ENCODE assay signal across 8 cellular contexts in genomic region chr12:52358575-52359350, GRCh38. TPM values are rescaled to one million over a fixed set of nuclear protein-coding genes. Genes with fewer than 3 reads are reported as not detected.
DNase-seq lines count a peak whose midpoint lies in the region; ATAC-seq, FAIRE-seq and TF ChIP-seq lines count a peak whose summit lies in the region.

No MANE protein-coding gene starts in this region.

- H3K4me1 ChIP-seq in GM12878 (ENCODE audit: control insufficient read depth, insufficient read depth, low read length) (peaks cover 12% of the 10 kb centered on the region), HepG2 (ENCODE audit: insufficient read depth, low read length) (peaks cover 5% of the 10 kb centered on the region; the same call in 1 of the 2 replicates)

- no peak for TF ChIP-seq EP300 in GM12878 (IDR thresholded peaks at IDR 0.05; ENCODE audit: borderline replicate concordance in 1 of 2, control insufficient read depth in 1 of 2, low read depth in 2 of 2, low read length in 2 of 2)
- no peak for TF ChIP-seq EP300 in HepG2 (IDR thresholded peaks at IDR 0.05; ENCODE audit: low read depth in 2 of 2, low read length in 2 of 2)
- TF ChIP-seq EP300 in HepG2 (CRISPR knock-in tag; IDR thresholded peaks at IDR 0.05; ENCODE audit: borderline replicate concordance), result no peak

- DNase-seq in GM12878 (ENCODE audit: low read depth, low spot score), result peak; percentile 34
- no peak for DNase-seq in RCC 7860 (ENCODE audit: low spot score)
- no peak for DNase-seq in DMS153 treated with DMSO at 0.1 percent for 48 hours (lab: John Stamatoyannopoulos, UW; ENCODE audit: unreplicated experiment)
- DNase-seq in HepG2 (ENCODE audit: low spot score), result no peak
- DNase-seq in NCI-H748 treated with DMSO at 0.1 percent for 48 hours (lab: John Stamatoyannopoulos, UW), result no peak

- RAD21 ChIA-PET in GM12878 (lab: Charles Lee; ENCODE audit: unreplicated experiment), result no interaction called here

- H3K27ac ChIP-seq in GM12878 (ENCODE audit: control insufficient read depth, insufficient read depth) (no peak overlapping the region), HepG2 (ENCODE audit: extremely low read length, insufficient read depth, low read length) (no peak overlapping the region)

- 4% methylated on average over 5 of the region's 5 CpGs for WGBS in GM12878 (ENCODE audit: insufficient coverage, insufficient replicate concordance, low lambda C conversion rate, missing lambda C conversion rate)
- WGBS in HepG2 (ENCODE audit: low lambda C conversion rate), result 6% methylated on average over 3 of the region's 5 CpGs

- H3K4me2 ChIP-seq in GM12878 (ENCODE audit: control insufficient read depth, insufficient read depth) (peak overlapping the region; percentile 12), HepG2 (ENCODE audit: low read depth, low read length) (no peak overlapping the region)

- TF ChIP-seq POLR2A in GM12878 (IDR thresholded peaks at IDR 0.05; ENCODE audit: low read depth, low read length), result no peak
- TF ChIP-seq POLR2A in HepG2 (IDR thresholded peaks at IDR 0.05; ENCODE audit: insufficient read depth in 1 of 2, low read depth in 2 of 2, low read length in 2 of 2), result no peak

- H3K4me3 ChIP-seq in GM12878, result no peak overlapping the region
- no peak overlapping the region for H3K4me3 ChIP-seq in HepG2 (replicated peaks in 1 of 3; ENCODE audit: insufficient read depth in 1 of 3, low read depth in 2 of 3, low read length in 3 of 3)

- in situ Hi-C loops in GM12878 (cut with MboI), result no loop called here
- in situ Hi-C loops in HepG2 (cut with HindIII; ENCODE audit: extremely low pct_ligation_motif_present, low pct_unique_long_range_greater_than_20kb), result no loop called here

- SMC1A ChIA-PET in GM12878 (lab: Charles Lee; ENCODE audit: uncharacterized antibody, unreplicated experiment), result interaction anchor here (1.3 kb wide), 1 partner anchor 15 kb away, joined by 3 read pairs; no protein-coding TSS in a partner anchor

- H3K9ac ChIP-seq in GM12878 (ENCODE audit: control insufficient read depth, insufficient read depth, low read length), result no peak overlapping the region
- H3K9ac ChIP-seq in HepG2 (ENCODE audit: insufficient read depth, low read depth, low read length), result no peak overlapping the region

- peak; percentile 100 for ATAC-seq in GM19438 (IDR thresholded peaks at IDR 0.05; ENCODE audit: low read depth, unreplicated experiment)
- peak; percentile 89 for ATAC-seq in HG03280 (IDR thresholded peaks at IDR 0.05; ENCODE audit: unreplicated experiment)
- ATAC-seq in GM12878, result peak; percentile 97
- no peak for ATAC-seq in HepG2

- no peak overlapping the region; the same call in 1 of the 2 replicates for H2AFZ ChIP-seq in GM12878 (ENCODE audit: control insufficient read depth, low read depth, low read length)
- H2AFZ ChIP-seq in HepG2 (ENCODE audit: low read length), result no peak overlapping the region

- FAIRE-seq in GM12878 (lab: Jason Lieb, UNC) (peak; percentile 90), RCC 7860 (lab: Jason Lieb, UNC) (no peak), HepG2 (lab: Jason Lieb, UNC) (no peak)

- H3K9me3 ChIP-seq in GM12878 (replicated peaks; ENCODE audit: control insufficient read depth, insufficient read depth, low read length), result no peaks in the 10 kb centered on the region
- no peaks in the 10 kb centered on the region for H3K9me3 ChIP-seq in HepG2 (ENCODE audit: low read length)

- H3K27me3 ChIP-seq in GM12878 (replicated peaks in 1 of 2; ENCODE audit: control insufficient read depth in 2 of 2, insufficient read depth in 2 of 2, low read length in 1 of 2) (0 out of 4 replicates have a peak, but pooled peaks cover 0 to 3% of the 10 kb centered on the region in 2 experiments), HepG2 (ENCODE audit: control insufficient read depth in 1 of 2, insufficient read depth in 2 of 2, low read length in 2 of 2) (0 out of 5 replicates have a peak, but pooled peaks cover 0 to 5% of the 10 kb centered on the region in 2 experiments)

- intact Hi-C loops in GM12878 (cut with micrococcal nuclease; ENCODE audit: unreplicated experiment) (no loop called here), HepG2 (cut with micrococcal nuclease; ENCODE audit: unreplicated experiment) (no loop called here)

- H3K79me2 ChIP-seq in GM12878 (ENCODE audit: control insufficient read depth, insufficient read depth, low read length) (no peaks in the 10 kb centered on the region), HepG2 (ENCODE audit: insufficient read depth, low read length) (no peaks in the 10 kb centered on the region)

- H4K20me1 ChIP-seq in GM12878 (ENCODE audit: control insufficient read depth, insufficient read depth), result no peaks in the 10 kb centered on the region; the same call in 1 of the 2 replicates
- no peaks in the 10 kb centered on the region for H4K20me1 ChIP-seq in HepG2 (ENCODE audit: insufficient read depth, low read length)

- peak; percentile 46 for TF ChIP-seq CTCF in GM12872 (IDR thresholded peaks at IDR 0.05; ENCODE audit: insufficient read depth, low read depth, low read length)
- peak in 2 of 3 experiments; percentile 12 to 27; a peak in 2 of 6 replicates for TF ChIP-seq CTCF in GM12878 (IDR thresholded peaks at IDR 0.05 in 2 of 3, conservative IDR thresholded peaks at IDR 0.05 in 1 of 3; ENCODE audit: control insufficient read depth in 2 of 3, extremely low read depth in 1 of 3, insufficient read depth in 1 of 3, low read depth in 3 of 3, low read length in 3 of 3)
- TF ChIP-seq CTCF in HepG2 (CRISPR knock-in tag; IDR thresholded peaks at IDR 0.05), result no peak

- CTCF ChIA-PET in GM12878 (lab: Yijun Ruan, JAX), result interaction anchor here (1.4 to 1.8 kb wide), 2 partner anchors 31 to 512 kb away, joined by 4 to 5 read pairs; no protein-coding TSS in a partner anchor
- CTCF ChIA-PET in HepG2 (lab: Yijun Ruan, JAX; ENCODE audit: low intra/inter-chr PET ratio, low total read pairs), result no interaction called here

- BruUV-seq in GM12878 (replicated peaks; lab: Mats Ljungman, UMichigan), result no TSS peak
- BruUV-seq in HepG2 (replicated peaks; lab: Mats Ljungman, UMichigan), result no TSS peak

- H3K36me3 ChIP-seq in GM12878 (ENCODE audit: control insufficient read depth in 2 of 2, insufficient read depth in 2 of 2, low read length in 1 of 2) (no peaks in the 10 kb centered on the region), HepG2 (replicated peaks in 1 of 2; ENCODE audit: control insufficient read depth in 1 of 2, insufficient read depth in 2 of 2, low read length in 2 of 2) (no peaks in the 10 kb centered on the region)

- TF ChIP-seq RAD21 in GM12878 (IDR thresholded peaks at IDR 0.05; ENCODE audit: insufficient read depth, low read depth, low read length) (no peak), HepG2 (CRISPR knock-in tag; IDR thresholded peaks at IDR 0.05) (no peak)

- POLR2A ChIA-PET in GM12878 (lab: Charles Lee) (no interaction called here), HepG2 (lab: Yijun Ruan, JAX) (no interaction called here)

RNA-seq across cellular contexts. Expression of gene KRT85, which starts 8.5 kb away (rescaled TPM):
- not detected in 2 replicates for total RNA-seq in GM12878 (2013; cell fraction: nucleolus; rRNA removed)
- total RNA-seq in GM12878 (2014; rRNA removed) (0.06 TPM in 1 of 2 replicates, not detected in the other), GM12878 (2014; rRNA removed; fragmentation: Illumina TruSeq; extraction: Trizol) (not detected in 2 replicates), GM12878 (2021) (0.15 TPM in 1 of 2 replicates, not detected in the other), HepG2 (2016; rRNA removed; fragmentation: Illumina TruSeq; extraction: Trizol) (not detected in 2 replicates)
- polyA plus RNA-seq in GM12878 (2011; ENCODE audit: low read depth), result not detected
- polyA plus RNA-seq in GM12878 (2011; rRNA removed) (0.06 and 0.18 TPM in 2 replicates), GM12878 (2014; fragmentation: Illumina TruSeq; extraction: Trizol) (not detected in 2 replicates), GM12878 (2014; fragmentation: Nextera tagmentation; extraction: Ambion mirVana) (not detected), GM12878 (2014; rRNA removed) (0.04 TPM in 1 of 2 replicates, not detected in the other), GM12878 (2016; fragmentation: Nextera tagmentation; extraction: Ambion mirVana) (under 1 TPM in 1 of 2 experiments, not detected in 1; 0.05 TPM), HepG2 (2011; rRNA removed) (not detected in 2 replicates)
- 0.06 and 0.32 TPM in 2 replicates for polyA plus RNA-seq in GM12878 (2011; cell fraction: cytosol; rRNA removed)
- 0.15 TPM in 1 of 2 replicates, not detected in the other for polyA plus RNA-seq in GM12878 (2011; cell fraction: nucleus; rRNA removed)
- not detected in 2 replicates for polyA plus RNA-seq in GM12878 (2012)
- polyA minus RNA-seq in GM12878 (2011; rRNA and poly(A)+ RNA removed), result not detected in 2 replicates
- not detected in 2 replicates for polyA minus RNA-seq in GM12878 (2011; cell fraction: cytosol; rRNA and poly(A)+ RNA removed)
- polyA minus RNA-seq in GM12878 (2011; cell fraction: nucleus; rRNA and poly(A)+ RNA removed), result not detected in 2 replicates
- not detected in 2 replicates for total RNA-seq in HepG2 (2016; cell fraction: cytosol; rRNA removed; fragmentation: Illumina TruSeq; extraction: Trizol; ENCODE audit: low read depth)
- not detected in 2 replicates for total RNA-seq in HepG2 (2016; cell fraction: insoluble cytoplasmic fraction; rRNA removed; fragmentation: Illumina TruSeq; extraction: Trizol)
- not detected in 2 replicates for total RNA-seq in HepG2 (2016; cell fraction: membrane; rRNA removed; fragmentation: Illumina TruSeq; extraction: Trizol)
- not detected in 2 replicates for total RNA-seq in HepG2 (2016; cell fraction: nucleus; rRNA removed; fragmentation: Illumina TruSeq; extraction: Trizol)
- not detected in 2 replicates for polyA plus RNA-seq in HepG2 (2011; cell fraction: cytosol; rRNA removed)
- polyA plus RNA-seq in HepG2 (2011; cell fraction: nucleus; rRNA removed), result not detected in 2 replicates
- polyA plus RNA-seq in HepG2 (2012), result not detected in 2 replicates
- not detected in 2 replicates for polyA plus RNA-seq in HepG2 (2016; cell fraction: cytosol; fragmentation: Illumina TruSeq; extraction: Trizol; ENCODE audit: low read depth)
- polyA plus RNA-seq in HepG2 (2016; cell fraction: insoluble cytoplasmic fraction; fragmentation: Illumina TruSeq; extraction: Trizol; ENCODE audit: low read depth), result not detected in 2 replicates
- polyA plus RNA-seq in HepG2 (2016; cell fraction: membrane; fragmentation: Illumina TruSeq; extraction: Trizol; ENCODE audit: low read depth), result not detected in 2 replicates
- not detected in 2 replicates for polyA plus RNA-seq in HepG2 (2016; cell fraction: nucleus; fragmentation: Illumina TruSeq; extraction: Trizol; ENCODE audit: insufficient read depth, low read depth)
- not detected in 2 replicates for polyA minus RNA-seq in HepG2 (2011; rRNA and poly(A)+ RNA removed; ENCODE audit: low replicate concordance)
- not detected in 2 replicates for polyA minus RNA-seq in HepG2 (2011; cell fraction: cytosol; rRNA and poly(A)+ RNA removed)
- polyA minus RNA-seq in HepG2 (2011; cell fraction: nucleus; rRNA and poly(A)+ RNA removed), result not detected in 2 replicates

RNA-seq across cellular contexts. Expression of gene KRT84, which starts 26.7 kb away (rescaled TPM):
- total RNA-seq in GM12878 (2013; cell fraction: nucleolus; rRNA removed), result not detected in 2 replicates
- not detected in 2 replicates for total RNA-seq in GM12878 (2014; rRNA removed)
- total RNA-seq in GM12878 (2014; rRNA removed; fragmentation: Illumina TruSeq; extraction: Trizol), result not detected in 2 replicates
- total RNA-seq in GM12878 (2021), result not detected in 2 replicates
- polyA plus RNA-seq in GM12878 (2011; ENCODE audit: low read depth), result not detected
- polyA plus RNA-seq in GM12878 (2011; rRNA removed), result not detected in 2 replicates
- polyA plus RNA-seq in GM12878 (2011; cell fraction: cytosol; rRNA removed), result not detected in 2 replicates
- not detected in 2 replicates for polyA plus RNA-seq in GM12878 (2011; cell fraction: nucleus; rRNA removed)
- polyA plus RNA-seq in GM12878 (2012), result not detected in 2 replicates
- polyA plus RNA-seq in GM12878 (2014; fragmentation: Illumina TruSeq; extraction: Trizol), result not detected in 2 replicates
- polyA plus RNA-seq in GM12878 (2014; fragmentation: Nextera tagmentation; extraction: Ambion mirVana), result not detected
- polyA plus RNA-seq in GM12878 (2014; rRNA removed), result not detected in 2 replicates
- polyA plus RNA-seq in GM12878 (2016; fragmentation: Nextera tagmentation; extraction: Ambion mirVana), result not detected
- polyA minus RNA-seq in GM12878 (2011; rRNA and poly(A)+ RNA removed), result not detected in 2 replicates
- not detected in 2 replicates for polyA minus RNA-seq in GM12878 (2011; cell fraction: cytosol; rRNA and poly(A)+ RNA removed)
- not detected in 2 replicates for polyA minus RNA-seq in GM12878 (2011; cell fraction: nucleus; rRNA and poly(A)+ RNA removed)
- not detected in 2 replicates for total RNA-seq in HepG2 (2016; rRNA removed; fragmentation: Illumina TruSeq; extraction: Trizol)
- not detected in 2 replicates for total RNA-seq in HepG2 (2016; cell fraction: cytosol; rRNA removed; fragmentation: Illumina TruSeq; extraction: Trizol; ENCODE audit: low read depth)
- not detected in 2 replicates for total RNA-seq in HepG2 (2016; cell fraction: insoluble cytoplasmic fraction; rRNA removed; fragmentation: Illumina TruSeq; extraction: Trizol)
- not detected in 2 replicates for total RNA-seq in HepG2 (2016; cell fraction: membrane; rRNA removed; fragmentation: Illumina TruSeq; extraction: Trizol)
- total RNA-seq in HepG2 (2016; cell fraction: nucleus; rRNA removed; fragmentation: Illumina TruSeq; extraction: Trizol), result not detected in 2 replicates
- not detected in 2 replicates for polyA plus RNA-seq in HepG2 (2011; rRNA removed)
- polyA plus RNA-seq in HepG2 (2011; cell fraction: cytosol; rRNA removed), result not detected in 2 replicates
- not detected in 2 replicates for polyA plus RNA-seq in HepG2 (2011; cell fraction: nucleus; rRNA removed)
- not detected in 2 replicates for polyA plus RNA-seq in HepG2 (2012)
- not detected in 2 replicates for polyA plus RNA-seq in HepG2 (2016; cell fraction: cytosol; fragmentation: Illumina TruSeq; extraction: Trizol; ENCODE audit: low read depth)
- polyA plus RNA-seq in HepG2 (2016; cell fraction: insoluble cytoplasmic fraction; fragmentation: Illumina TruSeq; extraction: Trizol; ENCODE audit: low read depth), result not detected in 2 replicates
- not detected in 2 replicates for polyA plus RNA-seq in HepG2 (2016; cell fraction: membrane; fragmentation: Illumina TruSeq; extraction: Trizol; ENCODE audit: low read depth)
- not detected in 2 replicates for polyA plus RNA-seq in HepG2 (2016; cell fraction: nucleus; fragmentation: Illumina TruSeq; extraction: Trizol; ENCODE audit: insufficient read depth, low read depth)
- polyA minus RNA-seq in HepG2 (2011; rRNA and poly(A)+ RNA removed; ENCODE audit: low replicate concordance), result not detected in 2 replicates
- not detected in 2 replicates for polyA minus RNA-seq in HepG2 (2011; cell fraction: cytosol; rRNA and poly(A)+ RNA removed)
- not detected in 2 replicates for polyA minus RNA-seq in HepG2 (2011; cell fraction: nucleus; rRNA and poly(A)+ RNA removed)

RNA-seq across cellular contexts. Expression of gene KRT83, which starts 37.6 kb away (rescaled TPM):
- not detected in 2 replicates for total RNA-seq in GM12878 (2013; cell fraction: nucleolus; rRNA removed)
- total RNA-seq in GM12878 (2014; rRNA removed), result not detected in 2 replicates
- not detected in 2 replicates for total RNA-seq in GM12878 (2014; rRNA removed; fragmentation: Illumina TruSeq; extraction: Trizol)
- total RNA-seq in GM12878 (2021), result not detected in 2 replicates
- not detected for polyA plus RNA-seq in GM12878 (2011; ENCODE audit: low read depth)
- polyA plus RNA-seq in GM12878 (2011; rRNA removed), result not detected in 2 replicates
- polyA plus RNA-seq in GM12878 (2011; cell fraction: cytosol; rRNA removed), result not detected in 2 replicates
- not detected in 2 replicates for polyA plus RNA-seq in GM12878 (2011; cell fraction: nucleus; rRNA removed)
- not detected in 2 replicates for polyA plus RNA-seq in GM12878 (2012)
- not detected in 2 replicates for polyA plus RNA-seq in GM12878 (2014; fragmentation: Illumina TruSeq; extraction: Trizol)
- not detected for polyA plus RNA-seq in GM12878 (2014; fragmentation: Nextera tagmentation; extraction: Ambion mirVana)
- polyA plus RNA-seq in GM12878 (2014; rRNA removed), result not detected in 2 replicates
- polyA plus RNA-seq in GM12878 (2016; fragmentation: Nextera tagmentation; extraction: Ambion mirVana), result not detected
- not detected in 2 replicates for polyA minus RNA-seq in GM12878 (2011; rRNA and poly(A)+ RNA removed)
- not detected in 2 replicates for polyA minus RNA-seq in GM12878 (2011; cell fraction: cytosol; rRNA and poly(A)+ RNA removed)
- not detected in 2 replicates for polyA minus RNA-seq in GM12878 (2011; cell fraction: nucleus; rRNA and poly(A)+ RNA removed)
- total RNA-seq in HepG2 (2016; rRNA removed; fragmentation: Illumina TruSeq; extraction: Trizol), result not detected in 2 replicates
- total RNA-seq in HepG2 (2016; cell fraction: cytosol; rRNA removed; fragmentation: Illumina TruSeq; extraction: Trizol; ENCODE audit: low read depth), result not detected in 2 replicates
- total RNA-seq in HepG2 (2016; cell fraction: insoluble cytoplasmic fraction; rRNA removed; fragmentation: Illumina TruSeq; extraction: Trizol), result not detected in 2 replicates
- total RNA-seq in HepG2 (2016; cell fraction: membrane; rRNA removed; fragmentation: Illumina TruSeq; extraction: Trizol), result not detected in 2 replicates
- not detected in 2 replicates for total RNA-seq in HepG2 (2016; cell fraction: nucleus; rRNA removed; fragmentation: Illumina TruSeq; extraction: Trizol)
- polyA plus RNA-seq in HepG2 (2011; rRNA removed), result not detected in 2 replicates
- polyA plus RNA-seq in HepG2 (2011; cell fraction: cytosol; rRNA removed), result not detected in 2 replicates
- polyA plus RNA-seq in HepG2 (2011; cell fraction: nucleus; rRNA removed), result not detected in 2 replicates
- polyA plus RNA-seq in HepG2 (2012), result not detected in 2 replicates
- polyA plus RNA-seq in HepG2 (2016; cell fraction: cytosol; fragmentation: Illumina TruSeq; extraction: Trizol; ENCODE audit: low read depth), result not detected in 2 replicates
- not detected in 2 replicates for polyA plus RNA-seq in HepG2 (2016; cell fraction: insoluble cytoplasmic fraction; fragmentation: Illumina TruSeq; extraction: Trizol; ENCODE audit: low read depth)
- not detected in 2 replicates for polyA plus RNA-seq in HepG2 (2016; cell fraction: membrane; fragmentation: Illumina TruSeq; extraction: Trizol; ENCODE audit: low read depth)
- not detected in 2 replicates for polyA plus RNA-seq in HepG2 (2016; cell fraction: nucleus; fragmentation: Illumina TruSeq; extraction: Trizol; ENCODE audit: insufficient read depth, low read depth)
- polyA minus RNA-seq in HepG2 (2011; rRNA and poly(A)+ RNA removed; ENCODE audit: low replicate concordance), result 0.98 TPM in 1 of 2 replicates, not detected in the other
- not detected in 2 replicates for polyA minus RNA-seq in HepG2 (2011; cell fraction: cytosol; rRNA and poly(A)+ RNA removed)
- not detected in 2 replicates for polyA minus RNA-seq in HepG2 (2011; cell fraction: nucleus; rRNA and poly(A)+ RNA removed)

RNA-seq across cellular contexts. Expression of gene KRT82, which starts 47.4 kb away (rescaled TPM):
- total RNA-seq in GM12878 (2013; cell fraction: nucleolus; rRNA removed), result not detected in 2 replicates
- not detected in 2 replicates for total RNA-seq in GM12878 (2014; rRNA removed)
- total RNA-seq in GM12878 (2014; rRNA removed; fragmentation: Illumina TruSeq; extraction: Trizol), result not detected in 2 replicates
- not detected in 2 replicates for total RNA-seq in GM12878 (2021)
- not detected for polyA plus RNA-seq in GM12878 (2011; ENCODE audit: low read depth)
- not detected in 2 replicates for polyA plus RNA-seq in GM12878 (2011; rRNA removed)
- polyA plus RNA-seq in GM12878 (2011; cell fraction: cytosol; rRNA removed), result 0.01 TPM in 1 of 2 replicates, not detected in the other
- polyA plus RNA-seq in GM12878 (2011; cell fraction: nucleus; rRNA removed), result not detected in 2 replicates
- polyA plus RNA-seq in GM12878 (2012), result not detected in 2 replicates
- not detected in 2 replicates for polyA plus RNA-seq in GM12878 (2014; fragmentation: Illumina TruSeq; extraction: Trizol)
- not detected for polyA plus RNA-seq in GM12878 (2014; fragmentation: Nextera tagmentation; extraction: Ambion mirVana)
- not detected in 2 replicates for polyA plus RNA-seq in GM12878 (2014; rRNA removed)
- not detected for polyA plus RNA-seq in GM12878 (2016; fragmentation: Nextera tagmentation; extraction: Ambion mirVana)
- polyA minus RNA-seq in GM12878 (2011; rRNA and poly(A)+ RNA removed), result not detected in 2 replicates
- polyA minus RNA-seq in GM12878 (2011; cell fraction: cytosol; rRNA and poly(A)+ RNA removed), result not detected in 2 replicates
- not detected in 2 replicates for polyA minus RNA-seq in GM12878 (2011; cell fraction: nucleus; rRNA and poly(A)+ RNA removed)
- total RNA-seq in HepG2 (2016; rRNA removed; fragmentation: Illumina TruSeq; extraction: Trizol), result not detected in 2 replicates
- not detected in 2 replicates for total RNA-seq in HepG2 (2016; cell fraction: cytosol; rRNA removed; fragmentation: Illumina TruSeq; extraction: Trizol; ENCODE audit: low read depth)
- total RNA-seq in HepG2 (2016; cell fraction: insoluble cytoplasmic fraction; rRNA removed; fragmentation: Illumina TruSeq; extraction: Trizol), result not detected in 2 replicates
- total RNA-seq in HepG2 (2016; cell fraction: membrane; rRNA removed; fragmentation: Illumina TruSeq; extraction: Trizol), result not detected in 2 replicates
- total RNA-seq in HepG2 (2016; cell fraction: nucleus; rRNA removed; fragmentation: Illumina TruSeq; extraction: Trizol), result not detected in 2 replicates
- polyA plus RNA-seq in HepG2 (2011; rRNA removed), result not detected in 2 replicates
- polyA plus RNA-seq in HepG2 (2011; cell fraction: cytosol; rRNA removed), result not detected in 2 replicates
- polyA plus RNA-seq in HepG2 (2011; cell fraction: nucleus; rRNA removed), result not detected in 2 replicates
- polyA plus RNA-seq in HepG2 (2012), result not detected in 2 replicates
- not detected in 2 replicates for polyA plus RNA-seq in HepG2 (2016; cell fraction: cytosol; fragmentation: Illumina TruSeq; extraction: Trizol; ENCODE audit: low read depth)
- not detected in 2 replicates for polyA plus RNA-seq in HepG2 (2016; cell fraction: insoluble cytoplasmic fraction; fragmentation: Illumina TruSeq; extraction: Trizol; ENCODE audit: low read depth)
- not detected in 2 replicates for polyA plus RNA-seq in HepG2 (2016; cell fraction: membrane; fragmentation: Illumina TruSeq; extraction: Trizol; ENCODE audit: low read depth)
- not detected in 2 replicates for polyA plus RNA-seq in HepG2 (2016; cell fraction: nucleus; fragmentation: Illumina TruSeq; extraction: Trizol; ENCODE audit: insufficient read depth, low read depth)
- polyA minus RNA-seq in HepG2 (2011; rRNA and poly(A)+ RNA removed; ENCODE audit: low replicate concordance), result not detected in 2 replicates
- polyA minus RNA-seq in HepG2 (2011; cell fraction: cytosol; rRNA and poly(A)+ RNA removed), result not detected in 2 replicates
- not detected in 2 replicates for polyA minus RNA-seq in HepG2 (2011; cell fraction: nucleus; rRNA and poly(A)+ RNA removed)
